Comparison of ENCODE assay signal across 12 cellular contexts in the genomic region with DNA sequence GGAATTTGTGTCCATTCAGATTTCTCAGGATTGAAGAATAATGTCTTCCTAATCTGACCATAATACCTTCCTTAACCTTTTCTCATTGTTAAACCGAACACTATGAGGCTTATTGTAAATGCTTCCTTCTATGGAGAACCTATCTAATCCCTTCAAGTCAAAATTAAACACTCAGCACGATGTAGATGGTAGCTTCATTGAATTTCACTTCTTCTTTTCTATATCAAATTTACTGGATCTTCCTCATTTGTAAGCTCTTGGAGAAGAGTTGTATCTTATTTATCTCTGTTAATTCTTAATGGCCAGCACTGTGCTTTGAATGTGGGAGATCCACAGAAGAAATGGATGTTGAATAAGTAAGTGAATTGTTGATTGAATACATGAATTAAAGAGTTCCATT.
"Had no signal": no experiment of that assay in that cellular context is flagged by ENCODE, and none has a peak within 500 bp of the region (broad histone marks: within the 10 kb centered on the region; RNA-seq: fewer than 3 reads in every experiment).

No MANE protein-coding gene starts in this region.

- H3K27ac ChIP-seq: hepatocyte, parathyroid adenoma, spleen, thyroid gland had no signal

- DNase-seq: activated CD4-positive, alpha-beta T cell treated with anti-CD3 and anti-CD28 coated beads for 36 hours; activated CD4-positive, alpha-beta T cell treated with anti-CD3 and anti-CD28 coated beads, Interleukin-2, amount 50 U/mL, for 48 hours; activated T-cell treated with anti-CD3 and anti-CD28 coated beads for 4 hours; amniotic stem cell; dermis blood vessel endothelial cell; effector memory CD4-positive, alpha-beta T cell; left cardiac atrium; spleen; stimulated activated naive CD4-positive, alpha-beta T cell treated with Interleukin-2 at 50 U/mL for 16 hours; thyroid gland had no signal
